Comparison of ENCODE assay signal across 11 cellular contexts in the genomic region with DNA sequence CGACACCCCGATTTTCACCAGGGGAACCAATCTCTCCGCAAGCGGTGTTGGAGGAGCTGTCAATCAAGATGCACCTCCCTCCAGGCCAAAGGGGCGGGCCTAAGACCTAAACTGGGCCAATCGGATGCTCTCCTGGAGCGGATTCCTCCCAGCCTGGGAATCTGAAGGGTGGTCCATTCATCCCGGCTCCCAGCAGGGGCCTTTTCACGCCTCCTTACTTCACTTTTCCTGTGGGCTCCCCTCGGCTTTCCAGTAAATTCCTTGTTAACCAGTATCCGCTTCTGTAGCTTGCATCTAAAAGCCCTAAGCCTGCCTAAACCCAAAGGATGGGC. TPM values are rescaled to one million over a fixed set of nuclear protein-coding genes. Genes with fewer than 3 reads are reported as not detected.
A peak's percentile ranks its signal among the peaks of the same experiment; 100 is the strongest.
DNase-seq lines count a peak whose midpoint lies in the region; TF ChIP-seq lines count a peak whose summit lies in the region.
"Had no signal": no experiment of that assay in that cellular context is flagged by ENCODE, and none has a peak within 500 bp of the region (broad histone marks: within the 10 kb centered on the region; RNA-seq: fewer than 3 reads in every experiment).

No MANE protein-coding gene starts in this region.

- H3K4me1 Mint-ChIP-seq in glutamatergic neuron (ENCODE audit: low read depth, unreplicated experiment), result peaks cover 6% of the 10 kb centered on the region

- peaks cover 3% of the 10 kb centered on the region for H3K27me3 Mint-ChIP-seq in glutamatergic neuron (ENCODE audit: unreplicated experiment)

- no peak overlapping the region for H3K27ac Mint-ChIP-seq in glutamatergic neuron (ENCODE audit: unreplicated experiment)
- H3K27ac Mint-ChIP-seq: mesothelial cell of epicardium had no signal

- no peak for TF ChIP-seq CTCF in RWPE1 (conservative IDR thresholded peaks at IDR 0.05; ENCODE audit: low read depth)
- TF ChIP-seq CTCF in glutamatergic neuron (IDR thresholded peaks at IDR 0.05; ENCODE audit: partially characterized antibody, unreplicated experiment), result no peak

- H3K4me3 Mint-ChIP-seq in glutamatergic neuron (ENCODE audit: unreplicated experiment), result no peak overlapping the region
- H3K4me3 Mint-ChIP-seq: mesothelial cell of epicardium had no signal

- peak overlapping the region; percentile 91 for H3K27ac ChIP-seq in RWPE1

- peak; percentile 71 for DNase-seq in NCI-H82 (lab: John Stamatoyannopoulos, UW)
- DNase-seq in NCI-H82 treated with DMSO at 0.1 percent for 48 hours (lab: John Stamatoyannopoulos, UW; ENCODE audit: unreplicated experiment), result no peak
- DNase-seq in RWPE1 (ENCODE audit: low spot score), result no peak
- peak; percentile 69 for DNase-seq in glutamatergic neuron
- DNase-seq in skeletal muscle cell (ENCODE audit: low read depth), result peak; percentile 16
- no peak for DNase-seq in activated naive CD4-positive, alpha-beta T cell treated with anti-CD3 and anti-CD28 coated beads, Interleukin-2, amount 50 U/mL, for 16 hours
- DNase-seq in cortex of kidney (lab: John Stamatoyannopoulos, UW), result no peak
- DNase-seq in activated CD4-positive, CD25-positive, alpha-beta regulatory T cell (lab: John Stamatoyannopoulos, UW), result no peak
- DNase-seq: effector memory CD4-positive, alpha-beta T cell; NCI-H1694 had no signal

- peaks cover 5% of the 10 kb centered on the region for H3K9me3 Mint-ChIP-seq in glutamatergic neuron (ENCODE audit: unreplicated experiment)
- H3K9me3 Mint-ChIP-seq: mesothelial cell of epicardium had no signal

- peaks cover 4% of the 10 kb centered on the region for H3K36me3 Mint-ChIP-seq in glutamatergic neuron (ENCODE audit: unreplicated experiment)

- CTCF ChIA-PET in RWPE1 (lab: Yijun Ruan, JAX), result interaction anchor here (0.6 kb wide), 1 partner anchor 52 kb away, joined by 3 read pairs; no protein-coding TSS in a partner anchor

- H3K4me3 ChIP-seq in skeletal muscle cell (ENCODE audit: low read depth, low read length), result no peak overlapping the region

- POLR2A ChIA-PET in RWPE1 (lab: Yijun Ruan, JAX; ENCODE audit: low non-redundant PET), result no interaction called here

RNA-seq across cellular contexts. Expression of gene C16orf74, which starts 17.1 kb away (rescaled TPM):
- total RNA-seq in glutamatergic neuron (ENCODE audit: unreplicated experiment), result 2.6 TPM

RNA-seq across cellular contexts. Expression of gene GINS2, which starts 45.1 kb away (rescaled TPM):
- total RNA-seq in glutamatergic neuron (ENCODE audit: unreplicated experiment), result 7.1 TPM

Comparison
In these comparisons a context has a peak if more than half of its experiments do, and no peak if none do; other contexts are left out.
1. DNase-seq: peak in NCI-H82 (single experiment), glutamatergic neuron (single experiment) and skeletal muscle cell (single experiment); none in NCI-H82 treated with DMSO at 0.1 percent for 48 hours (single experiment), RWPE1 (single experiment), activated naive CD4-positive, alpha-beta T cell treated with anti-CD3 and anti-CD28 coated beads, Interleukin-2, amount 50 U/mL, for 16 hours (single experiment), cortex of kidney (single experiment) and activated CD4-positive, CD25-positive, alpha-beta regulatory T cell (0 of 4).